Comparison of ENCODE assay signal across 9 cellular contexts in the genomic region with DNA sequence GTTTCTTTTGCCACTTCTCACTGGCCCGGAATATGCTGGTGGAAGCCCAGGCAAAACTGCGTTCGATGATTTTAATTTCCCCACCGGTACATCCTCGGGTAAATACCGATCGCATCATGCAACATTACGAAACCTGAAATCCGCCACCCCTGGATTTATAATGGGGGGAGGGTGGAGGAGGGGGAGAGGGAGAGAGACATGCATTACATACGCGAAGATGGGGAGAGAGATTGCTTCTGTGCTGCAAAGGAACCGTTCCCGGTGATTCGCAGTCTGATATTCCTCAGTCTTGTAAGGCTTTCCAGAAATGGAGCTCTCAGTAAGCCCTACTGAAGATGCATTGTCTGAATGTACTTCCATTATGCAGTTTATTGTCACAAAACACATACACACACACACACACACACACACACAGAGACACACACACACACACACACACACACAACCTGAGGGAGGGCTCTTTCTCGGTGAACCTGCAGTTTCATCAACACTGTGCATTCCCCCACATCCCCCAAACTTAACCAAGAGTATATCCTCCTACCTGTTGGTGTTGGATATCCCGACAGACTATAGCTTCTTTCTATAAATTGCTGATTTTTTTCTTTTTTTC. TPM values are rescaled to one million over a fixed set of nuclear protein-coding genes. Genes with fewer than 3 reads are reported as not detected.
A peak's percentile ranks its signal among the peaks of the same experiment; 100 is the strongest.
DNase-seq lines count a peak whose midpoint lies in the region; ATAC-seq and TF ChIP-seq lines count a peak whose summit lies in the region.
"Had no signal": no experiment of that assay in that cellular context is flagged by ENCODE, and none has a peak within 500 bp of the region (broad histone marks: within the 10 kb centered on the region; RNA-seq: fewer than 3 reads in every experiment).

No MANE protein-coding gene starts in this region.

- H3K9me3 ChIP-seq in neural cell (ENCODE audit: low read length), result no peaks in the 10 kb centered on the region

- no peaks in the 10 kb centered on the region for H4K20me1 ChIP-seq in neural cell (ENCODE audit: insufficient read depth)

- peak; percentile 6 for TF ChIP-seq RAD21 in neural cell (conservative IDR thresholded peaks at IDR 0.05)

- DNase-seq in natural killer cell treated with Interleukin-12 subunit alpha and Interleukin-12 subunit beta and Interleukin-15 and Interleukin-18, amount 100 ng/mL, for 72 hours (ENCODE audit: low spot score), result no peak
- DNase-seq in natural killer cell (no peak), NCI-H2227 treated with DMSO at 0.1 percent for 48 hours (lab: John Stamatoyannopoulos, UW) (peak; percentile 12)
- no peak for DNase-seq in activated CD4-positive, alpha-beta T cell treated with anti-CD3 and anti-CD28 coated beads for 1 hour

- TF ChIP-seq CTCF in natural killer cell (IDR thresholded peaks at IDR 0.05), result no peak
- no peak for TF ChIP-seq CTCF in neural cell (IDR thresholded peaks at IDR 0.05; ENCODE audit: poor library complexity, severe bottlenecking)

- H2AFZ ChIP-seq in neural cell (ENCODE audit: low read depth, low read length), result peak overlapping the region; percentile 23

- peaks cover 16 to 39% of the 10 kb centered on the region in 2 donors for H3K27me3 Mint-ChIP-seq in natural killer cell treated with Interleukin-12 subunit alpha and Interleukin-12 subunit beta and Interleukin-15 and Interleukin-18, amount 100 ng/mL, for 72 hours
- H3K27me3 Mint-ChIP-seq in natural killer cell (ENCODE audit: low read depth in 2 of 2), result peaks cover 27 to 37% of the 10 kb centered on the region in 2 donors

- H3K9me3 Mint-ChIP-seq in natural killer cell treated with Interleukin-12 subunit alpha and Interleukin-12 subunit beta and Interleukin-15 and Interleukin-18, amount 100 ng/mL, for 72 hours, result no peaks in the 10 kb centered on the region
- H3K9me3 Mint-ChIP-seq in natural killer cell, result no peaks in the 10 kb centered on the region
- H3K9me3 Mint-ChIP-seq: activated naive CD4-positive, alpha-beta T cell treated with anti-CD3 and anti-CD28 coated beads, Interleukin-2, amount 50 U/mL, for 24 hours had no signal

- H3K4me2 ChIP-seq in neural cell (ENCODE audit: low read length), result peak overlapping the region; percentile 96

- H3K27ac Mint-ChIP-seq in natural killer cell treated with Interleukin-12 subunit alpha and Interleukin-12 subunit beta and Interleukin-15 and Interleukin-18, amount 100 ng/mL, for 72 hours, result no peak overlapping the region
- no peak overlapping the region for H3K27ac Mint-ChIP-seq in natural killer cell
- H3K27ac Mint-ChIP-seq: activated naive CD4-positive, alpha-beta T cell treated with anti-CD3 and anti-CD28 coated beads, Interleukin-2, amount 50 U/mL, for 24 hours had no signal

- no peaks in the 10 kb centered on the region for H3K36me3 Mint-ChIP-seq in natural killer cell treated with Interleukin-12 subunit alpha and Interleukin-12 subunit beta and Interleukin-15 and Interleukin-18, amount 100 ng/mL, for 72 hours
- no peaks in the 10 kb centered on the region for H3K36me3 Mint-ChIP-seq in natural killer cell
- H3K36me3 Mint-ChIP-seq: activated naive CD4-positive, alpha-beta T cell treated with anti-CD3 and anti-CD28 coated beads, Interleukin-2, amount 50 U/mL, for 24 hours had no signal

- no peaks in the 10 kb centered on the region for H3K27me3 ChIP-seq in neural cell (ENCODE audit: insufficient read depth, low read depth, low read length)

- peak overlapping the region; percentile 30 for H3K4me3 Mint-ChIP-seq in natural killer cell treated with Interleukin-12 subunit alpha and Interleukin-12 subunit beta and Interleukin-15 and Interleukin-18, amount 100 ng/mL, for 72 hours
- H3K4me3 Mint-ChIP-seq in natural killer cell, result no peak overlapping the region
- H3K4me3 Mint-ChIP-seq: activated naive CD4-positive, alpha-beta T cell treated with anti-CD3 and anti-CD28 coated beads, Interleukin-2, amount 50 U/mL, for 24 hours had no signal

- no peaks in the 10 kb centered on the region for H3K36me3 ChIP-seq in neural cell (ENCODE audit: insufficient read depth, low read length)

- H3K27ac ChIP-seq in cingulate gyrus (ENCODE audit: low read depth, low read length) (peak overlapping the region; percentile 66), neural cell (ENCODE audit: low read length) (peak overlapping the region; percentile 95)

- peak; percentile 17 for TF ChIP-seq EP300 in neural cell (conservative IDR thresholded peaks at IDR 0.05; ENCODE audit: poor library complexity, severe bottlenecking)

- H3K4me1 Mint-ChIP-seq in natural killer cell treated with Interleukin-12 subunit alpha and Interleukin-12 subunit beta and Interleukin-15 and Interleukin-18, amount 100 ng/mL, for 72 hours (ENCODE audit: low read depth in 2 of 2), result peaks cover 0 to 4% of the 10 kb centered on the region in 2 donors
- H3K4me1 Mint-ChIP-seq in natural killer cell, result no peaks in the 10 kb centered on the region

- intact Hi-C loops in natural killer cell (cut with micrococcal nuclease), result no loop called here

- peak overlapping the region; percentile 70 for H3K4me3 ChIP-seq in neural cell (ENCODE audit: low read length)

- H3K9ac ChIP-seq in neural cell (ENCODE audit: low read length), result peak overlapping the region; percentile 94

- H3F3A ChIP-seq in neural cell (ENCODE audit: insufficient read depth, low read length, poor library complexity, severe bottlenecking), result peaks cover 20% of the 10 kb centered on the region

- H3K79me2 ChIP-seq in neural cell (replicated peaks; ENCODE audit: insufficient read depth, low read length), result peaks cover 45% of the 10 kb centered on the region

- ATAC-seq in natural killer cell treated with Interleukin-12 subunit alpha and Interleukin-12 subunit beta and Interleukin-15 and Interleukin-18, amount 100 ng/mL, for 72 hours, result no peak
- ATAC-seq in natural killer cell (no peak), HG03135 (IDR thresholded peaks at IDR 0.05; ENCODE audit: unreplicated experiment) (no peak), GM19328 (IDR thresholded peaks at IDR 0.05; ENCODE audit: unreplicated experiment) (no peak)

- no peaks in the 10 kb centered on the region for H3K9me2 ChIP-seq in neural cell (ENCODE audit: insufficient read depth, low read length)

TF ChIP-seq in neural cell, 6 proteins besides CTCF, POLR2A, EP300 and RAD21:
- TF ChIP-seq SMC3 (conservative IDR thresholded peaks at IDR 0.05; ENCODE audit: poor library complexity), result no peak
- TF ChIP-seq POLR2AphosphoS5 (IDR thresholded peaks at IDR 0.05), result peak; percentile 64
- TF ChIP-seq TAF1 (IDR thresholded peaks at IDR 0.05; ENCODE audit: low read depth), result no peak
- no peak for TF ChIP-seq MXI1 (conservative IDR thresholded peaks at IDR 0.05; ENCODE audit: poor library complexity, severe bottlenecking)
- TF ChIP-seq, protein P1, sequence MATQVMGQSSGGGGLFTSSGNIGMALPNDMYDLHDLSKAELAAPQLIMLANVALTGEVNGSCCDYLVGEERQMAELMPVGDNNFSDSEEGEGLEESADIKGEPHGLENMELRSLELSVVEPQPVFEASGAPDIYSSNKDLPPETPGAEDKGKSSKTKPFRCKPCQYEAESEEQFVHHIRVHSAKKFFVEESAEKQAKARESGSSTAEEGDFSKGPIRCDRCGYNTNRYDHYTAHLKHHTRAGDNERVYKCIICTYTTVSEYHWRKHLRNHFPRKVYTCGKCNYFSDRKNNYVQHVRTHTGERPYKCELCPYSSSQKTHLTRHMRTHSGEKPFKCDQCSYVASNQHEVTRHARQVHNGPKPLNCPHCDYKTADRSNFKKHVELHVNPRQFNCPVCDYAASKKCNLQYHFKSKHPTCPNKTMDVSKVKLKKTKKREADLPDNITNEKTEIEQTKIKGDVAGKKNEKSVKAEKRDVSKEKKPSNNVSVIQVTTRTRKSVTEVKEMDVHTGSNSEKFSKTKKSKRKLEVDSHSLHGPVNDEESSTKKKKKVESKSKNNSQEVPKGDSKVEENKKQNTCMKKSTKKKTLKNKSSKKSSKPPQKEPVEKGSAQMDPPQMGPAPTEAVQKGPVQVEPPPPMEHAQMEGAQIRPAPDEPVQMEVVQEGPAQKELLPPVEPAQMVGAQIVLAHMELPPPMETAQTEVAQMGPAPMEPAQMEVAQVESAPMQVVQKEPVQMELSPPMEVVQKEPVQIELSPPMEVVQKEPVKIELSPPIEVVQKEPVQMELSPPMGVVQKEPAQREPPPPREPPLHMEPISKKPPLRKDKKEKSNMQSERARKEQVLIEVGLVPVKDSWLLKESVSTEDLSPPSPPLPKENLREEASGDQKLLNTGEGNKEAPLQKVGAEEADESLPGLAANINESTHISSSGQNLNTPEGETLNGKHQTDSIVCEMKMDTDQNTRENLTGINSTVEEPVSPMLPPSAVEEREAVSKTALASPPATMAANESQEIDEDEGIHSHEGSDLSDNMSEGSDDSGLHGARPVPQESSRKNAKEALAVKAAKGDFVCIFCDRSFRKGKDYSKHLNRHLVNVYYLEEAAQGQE (IDR thresholded peaks at IDR 0.05; ENCODE audit: borderline replicate concordance), result peak; percentile 76
- no peak for TF ChIP-seq EZH2 (IDR thresholded peaks at IDR 0.05; ENCODE audit: borderline replicate concordance, insufficient read depth, low read length, poor library complexity, severe bottlenecking)

RNA-seq across cellular contexts. Expression of a gene that starts 0.7 kb away (rescaled TPM):
- total RNA-seq in natural killer cell treated with Interleukin-12 subunit alpha and Interleukin-12 subunit beta and Interleukin-15 and Interleukin-18, amount 100 ng/mL, for 72 hours, result under 1 TPM in 1 of 2 donors, not detected in 1; 0.08 TPM
- not detected for total RNA-seq in natural killer cell
- 85.5 and 89.4 TPM in 2 replicates for polyA plus RNA-seq in neural cell
- 137 and 176 TPM in 2 replicates for polyA minus RNA-seq in neural cell

RNA-seq across cellular contexts. Expression of a gene that starts 32.5 kb away (rescaled TPM):
- 10 to 100 TPM; 26.3 to 32.4 TPM for total RNA-seq in natural killer cell treated with Interleukin-12 subunit alpha and Interleukin-12 subunit beta and Interleukin-15 and Interleukin-18, amount 100 ng/mL, for 72 hours
- total RNA-seq in natural killer cell, result 1 to 10 TPM; 5.5 to 7.6 (median 6.6) TPM
- 57.4 and 62.8 TPM in 2 replicates for polyA plus RNA-seq in neural cell
- 19.5 and 25.2 TPM in 2 replicates for polyA minus RNA-seq in neural cell
